Comparison of ENCODE assay signal across 37 cellular contexts in the genomic region with DNA sequence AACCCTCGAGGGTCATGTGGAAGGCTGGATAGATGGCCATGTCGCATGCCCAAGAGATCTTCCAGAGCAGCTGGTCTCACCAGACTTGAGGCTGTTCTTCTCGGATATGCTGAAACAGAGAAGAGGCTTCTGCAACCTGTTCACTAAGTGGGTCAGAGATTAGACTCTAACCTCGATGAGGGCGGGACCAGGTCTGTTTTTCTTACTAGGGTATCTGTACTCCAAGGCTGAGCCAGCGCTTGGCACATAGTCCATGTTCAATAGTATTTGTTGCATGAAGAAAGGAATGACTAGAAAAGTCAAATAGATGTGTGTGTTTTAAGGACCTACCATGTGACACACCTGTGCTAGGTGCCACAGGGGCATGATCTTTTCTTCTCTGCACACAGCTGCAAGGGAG. TPM values are rescaled to one million over a fixed set of nuclear protein-coding genes. Genes with fewer than 3 reads are reported as not detected.
A peak's percentile ranks its signal among the peaks of the same experiment; 100 is the strongest.
DNase-seq lines count a peak whose midpoint lies in the region; ATAC-seq, FAIRE-seq and TF ChIP-seq lines count a peak whose summit lies in the region.
"Had no signal": no experiment of that assay in that cellular context is flagged by ENCODE, and none has a peak within 500 bp of the region (broad histone marks: within the 10 kb centered on the region; RNA-seq: fewer than 3 reads in every experiment).

No MANE protein-coding gene starts in this region.

- H3K27ac ChIP-seq in psoas muscle (peak overlapping the region; percentile 94), small intestine (ENCODE audit: low read depth in 1 of 2, low read length in 1 of 2) (no peak overlapping the region)
- H3K27ac ChIP-seq: 22Rv1; BLaER1; BLaER1 treated with 17β-estradiol and CSF1 and Interleukin-3, amounts not matched to agents 10 nM and 100 nM; C4-2B had no signal

- TF ChIP-seq CTCF in psoas muscle (IDR thresholded peaks at IDR 0.05) (no peak), endothelial cell (IDR thresholded peaks at IDR 0.05; ENCODE audit: unreplicated experiment) (no peak)

- peaks cover 0 to 11% of the 10 kb centered on the region in 2 donors for H3K27me3 Mint-ChIP-seq in stimulated activated naive B cell treated with anti-CD40 and anti-IgM and Interleukin-4, amounts not matched to agents 10 μg/mL and 1 μg/mL and 100 μg/mL, for 72 hours
- H3K27me3 Mint-ChIP-seq in endothelial cell (ENCODE audit: unreplicated experiment) = peaks cover 7% of the 10 kb centered on the region
- H3K27me3 Mint-ChIP-seq: B cell; CD4-positive, alpha-beta T cell; CD4-positive, CD25-positive, alpha-beta regulatory T cell had no signal

- intact Hi-C loops in psoas muscle (cut with DNase I) = loop anchor here in 1 of 2 donors (5.0 kb wide), 1 partner anchor 52 kb away; no protein-coding TSS in a partner anchor

- H3K9me3 ChIP-seq in psoas muscle (no peaks in the 10 kb centered on the region), small intestine (ENCODE audit: control insufficient read depth, low read depth) (no peaks in the 10 kb centered on the region)
- H3K9me3 ChIP-seq: A549; BE2C; BLaER1; BLaER1 treated with 17β-estradiol and CSF1 and Interleukin-3, amounts not matched to agents 10 nM and 100 nM; Caco-2 had no signal

- peaks cover 28 to 29% of the 10 kb centered on the region in 2 donors for H3K4me1 Mint-ChIP-seq in stimulated activated naive B cell treated with anti-CD40 and anti-IgM and Interleukin-4, amounts not matched to agents 10 μg/mL and 1 μg/mL and 100 μg/mL, for 72 hours
- H3K4me1 Mint-ChIP-seq in endothelial cell (ENCODE audit: unreplicated experiment) = peaks cover 20% of the 10 kb centered on the region

- H3K36me3 ChIP-seq in psoas muscle (ENCODE audit: insufficient read depth in 1 of 2, low read depth in 1 of 2) (no peaks in the 10 kb centered on the region), small intestine (ENCODE audit: control insufficient read depth in 2 of 2, insufficient read depth in 2 of 2, low read length in 2 of 2) (no peaks in the 10 kb centered on the region)
- H3K36me3 ChIP-seq: BE2C; BLaER1; BLaER1 treated with 17β-estradiol and CSF1 and Interleukin-3, amounts not matched to agents 10 nM and 100 nM had no signal

- no peak for ATAC-seq in psoas muscle
- no peak for ATAC-seq in stimulated activated naive B cell treated with anti-CD40 and anti-IgM and Interleukin-4, amounts not matched to agents 10 μg/mL and 1 μg/mL and 100 μg/mL, for 72 hours (replicated peaks)
- ATAC-seq in HG02798 (IDR thresholded peaks at IDR 0.05; ENCODE audit: poor library complexity, unreplicated experiment) = no peak
- ATAC-seq: A549; CD8-positive, alpha-beta T cell had no signal

- peaks cover 7 to 27% of the 10 kb centered on the region in 2 donors for H3K36me3 Mint-ChIP-seq in stimulated activated naive B cell treated with anti-CD40 and anti-IgM and Interleukin-4, amounts not matched to agents 10 μg/mL and 1 μg/mL and 100 μg/mL, for 72 hours
- H3K36me3 Mint-ChIP-seq in endothelial cell (ENCODE audit: low read depth, unreplicated experiment) = peaks cover 6% of the 10 kb centered on the region
- H3K36me3 Mint-ChIP-seq: CD14-positive monocyte; CD4-positive, alpha-beta memory T cell; CD4-positive, CD25-positive, alpha-beta regulatory T cell; CD8-positive, alpha-beta memory T cell; CD8-positive, alpha-beta T cell had no signal

- H3K4me1 ChIP-seq in psoas muscle = peaks cover 86% of the 10 kb centered on the region
- H3K4me1 ChIP-seq in small intestine (ENCODE audit: control insufficient read depth in 2 of 2, insufficient read depth in 1 of 2, low read depth in 1 of 2, low read length in 1 of 2) = peaks cover 0 to 11% of the 10 kb centered on the region in 2 donors
- H3K4me1 ChIP-seq: BE2C had no signal

- no peak overlapping the region for H3K4me3 Mint-ChIP-seq in stimulated activated naive B cell treated with anti-CD40 and anti-IgM and Interleukin-4, amounts not matched to agents 10 μg/mL and 1 μg/mL and 100 μg/mL, for 72 hours
- H3K4me3 Mint-ChIP-seq in endothelial cell (ENCODE audit: unreplicated experiment) = no peak overlapping the region
- H3K4me3 Mint-ChIP-seq: B cell; CD14-positive monocyte; CD4-positive, alpha-beta memory T cell; CD4-positive, alpha-beta T cell; CD4-positive, CD25-positive, alpha-beta regulatory T cell; CD8-positive, alpha-beta memory T cell; CD8-positive, alpha-beta T cell had no signal

- WGBS in psoas muscle, 3 donors = 81 to 94% (median 84%) methylated on average over 6 of the region's 6 CpGs
- 78 to 87% (median 79%) methylated on average over 6 of the region's 6 CpGs for WGBS in small intestine, 3 donors

- H3K4me3 ChIP-seq in psoas muscle (no peak overlapping the region), small intestine (ENCODE audit: low read depth in 1 of 2, low read length in 2 of 2) (no peak overlapping the region)
- H3K4me3 ChIP-seq: A549; BLaER1; BLaER1 treated with 17β-estradiol and CSF1 and Interleukin-3, amounts not matched to agents 10 nM and 100 nM had no signal

- no peaks in the 10 kb centered on the region for H3K27me3 ChIP-seq in psoas muscle (ENCODE audit: insufficient read depth in 3 of 3, low read length in 2 of 3)
- H3K27me3 ChIP-seq in small intestine (ENCODE audit: control insufficient read depth in 2 of 2, insufficient read depth in 2 of 2, low read length in 2 of 2) = no peaks in the 10 kb centered on the region
- H3K27me3 ChIP-seq: BE2C; BLaER1; BLaER1 treated with 17β-estradiol and CSF1 and Interleukin-3, amounts not matched to agents 10 nM and 100 nM had no signal

- peak overlapping the region; percentile 20 for H3K27ac Mint-ChIP-seq in stimulated activated naive B cell treated with anti-CD40 and anti-IgM and Interleukin-4, amounts not matched to agents 10 μg/mL and 1 μg/mL and 100 μg/mL, for 72 hours
- H3K27ac Mint-ChIP-seq in endothelial cell (ENCODE audit: unreplicated experiment) = no peak overlapping the region
- H3K27ac Mint-ChIP-seq: B cell; CD14-positive monocyte; CD4-positive, alpha-beta T cell; CD8-positive, alpha-beta memory T cell; CD8-positive, alpha-beta T cell had no signal

- no peak for FAIRE-seq in small intestine (lab: Jason Lieb, UNC)
- FAIRE-seq: A204.1, A549, D721Med had no signal

- no peaks in the 10 kb centered on the region for H3K9me3 Mint-ChIP-seq in stimulated activated naive B cell treated with anti-CD40 and anti-IgM and Interleukin-4, amounts not matched to agents 10 μg/mL and 1 μg/mL and 100 μg/mL, for 72 hours
- no peaks in the 10 kb centered on the region for H3K9me3 Mint-ChIP-seq in endothelial cell (ENCODE audit: unreplicated experiment)
- H3K9me3 Mint-ChIP-seq: CD14-positive monocyte; CD4-positive, alpha-beta memory T cell; CD4-positive, alpha-beta T cell; CD4-positive, CD25-positive, alpha-beta regulatory T cell; CD8-positive, alpha-beta memory T cell; CD8-positive, alpha-beta T cell had no signal

- DNase-seq in myocyte (ENCODE audit: low read depth) = peak; percentile 52
- no peak for DNase-seq in psoas muscle
- peak; percentile 67 for DNase-seq in small intestine
- no peak for DNase-seq in stimulated activated naive B cell treated with anti-CD40 and anti-IgM and Interleukin-4, amounts not matched to agents 10 μg/mL and 1 μg/mL and 100 μg/mL, for 72 hours
- no peak for DNase-seq in endothelial cell (ENCODE audit: low spot score)
- no peak for DNase-seq in SIG-M5 treated with dmso at 0.1 percent for 504 hours (lab: John Stamatoyannopoulos, UW; ENCODE audit: unreplicated experiment)
- DNase-seq in NCI-H1930 (lab: John Stamatoyannopoulos, UW) = no peak
- DNase-seq: 8988T; ACHN; AML-193; BE2C; C1 segment of cervical spinal cord; Caco-2; Calu3; CD4-positive, alpha-beta memory T cell; CD4-positive, alpha-beta T cell; CD4-positive, CD25-positive, alpha-beta regulatory T cell; CD8-positive, alpha-beta memory T cell; CD8-positive, alpha-beta T cell; COR-L47; DMS 273 treated with DMSO at 0.1 percent for 48 hours; DMS153; DMS53; DMS79; DMS79 treated with DMSO at 0.1 percent for 48 hours; DND-41; EL had no signal

RNA-seq across cellular contexts. Expression of a gene that starts 43.6 kb away (rescaled TPM):
- total RNA-seq in myocyte (5.2 and 7.0 TPM in 2 replicates), psoas muscle (10 to 100 TPM; 11.9 to 24.7 (median 20.0) TPM), endothelial cell (ENCODE audit: unreplicated experiment) (72.8 TPM)
- 14.9 TPM for polyA plus RNA-seq in myocyte (2012)
- polyA plus RNA-seq in psoas muscle (10 to 100 TPM in 1 of 3 donors, 1 to 10 TPM in 2; 4.5 to 21.1 (median 8.0) TPM), small intestine (10 to 100 TPM in 2 of 3 donors, 1 to 10 TPM in 1; 5.9 to 25.1 (median 21.0) TPM)
- polyA plus RNA-seq: CD4-positive, alpha-beta memory T cell had no signal

Comparison
In these comparisons a context has a peak if more than half of its experiments do, and no peak if none do; other contexts are left out.
1. DNase-seq: peak in myocyte (single experiment) and small intestine (single experiment); none in psoas muscle (0 of 2), stimulated activated naive B cell treated with anti-CD40 and anti-IgM and Interleukin-4, amounts not matched to agents 10 μg/mL and 1 μg/mL and 100 μg/mL, for 72 hours (single experiment), endothelial cell (single experiment), SIG-M5 treated with dmso at 0.1 percent for 504 hours (single experiment) and NCI-H1930 (0 of 2).